ENCODE assay signal across 18 cellular contexts in genomic region chr14:100401031-100401692, GRCh38.
"Had no signal": no experiment of that assay in that cellular context is flagged by ENCODE, and none has a peak within 500 bp of the region (broad histone marks: within the 10 kb centered on the region; RNA-seq: fewer than 3 reads in every experiment).

No MANE protein-coding gene starts in this region.

- H3K27me3 Mint-ChIP-seq: activated B cell treated with CpG ODN at 0.5 μM for 24 hours; activated CD4-positive, alpha-beta memory T cell treated with anti-CD3 and anti-CD28 coated beads for 36 hours; dendritic cell treated with granulocyte-macrophage colony-stimulating factor and Interleukin-4, amounts not matched to agents 40 ng/mL and 50 ng/mL, for 4 days; naive B cell had no signal

- H3K4me3 Mint-ChIP-seq: activated B cell treated with CpG ODN at 0.5 μM for 24 hours; activated CD4-positive, alpha-beta memory T cell treated with anti-CD3 and anti-CD28 coated beads for 36 hours; activated T-helper 1 cell treated with anti-CD3 and anti-CD28 coated beads, Interleukin-12 subunit alpha, Interleukin-12 subunit beta, Interleukin-2, Interleukin-4 antibody, amounts not matched to agents 30 ng/mL and 10 ng/mL and 1 ng/mL, durations not matched to agents 14 hours and 24 hours and 36 hours; dendritic cell treated with granulocyte-macrophage colony-stimulating factor and Interleukin-4, amounts not matched to agents 40 ng/mL and 50 ng/mL, for 4 days; immature natural killer cell; naive B cell; T-helper 2 cell treated with Interferon-gamma antibody and Interleukin-4, amounts not matched to agents 5 μg/mL and 100 μg/mL, for 36 hours had no signal

- H3K27me3 ChIP-seq: esophagus muscularis mucosa, tibial artery had no signal

- H3K27ac ChIP-seq: esophagus muscularis mucosa, left ventricle myocardium inferior, tibial artery had no signal

- H3K27ac Mint-ChIP-seq: activated B cell treated with CpG ODN at 0.5 μM for 24 hours; activated CD4-positive, alpha-beta memory T cell treated with anti-CD3 and anti-CD28 coated beads for 36 hours; activated naive CD4-positive, alpha-beta T cell treated with anti-CD3 and anti-CD28 coated beads, Interleukin-2, amount 50 U/mL, for 72 hours; activated T-helper 1 cell treated with anti-CD3 and anti-CD28 coated beads, Interleukin-12 subunit alpha, Interleukin-12 subunit beta, Interleukin-2, Interleukin-4 antibody, amounts not matched to agents 30 ng/mL and 10 ng/mL and 1 ng/mL, durations not matched to agents 14 hours and 24 hours and 36 hours; dendritic cell treated with granulocyte-macrophage colony-stimulating factor and Interleukin-4, amounts not matched to agents 40 ng/mL and 50 ng/mL, for 4 days; T-helper 2 cell treated with Interferon-gamma antibody and Interleukin-4, amounts not matched to agents 5 μg/mL and 100 μg/mL, for 36 hours had no signal

- ATAC-seq: activated naive CD4-positive, alpha-beta T cell treated with anti-CD3 and anti-CD28 coated beads, Interleukin-2, amount 50 U/mL, for 72 hours had no signal

- H3K4me3 ChIP-seq: esophagus muscularis mucosa, left ventricle myocardium inferior, mucosa of descending colon, tibial artery had no signal

- DNase-seq: activated B cell treated with CpG ODN at 0.5 μM for 24 hours; activated CD4-positive, alpha-beta memory T cell treated with anti-CD3 and anti-CD28 coated beads for 36 hours; activated CD4-positive, alpha-beta T cell treated with anti-CD3 and anti-CD28 coated beads for 4 hours; activated gamma-delta T cell treated with Interleukin-2 at 50 U/mL for 16 hours; activated T-cell treated with anti-CD3 and anti-CD28 coated beads for 4 hours; effector CD8-positive, alpha-beta T cell; immature natural killer cell; kidney glomerular epithelial cell; left ventricle myocardium inferior; mucosa of descending colon; naive B cell; stimulated activated naive CD4-positive, alpha-beta T cell; tibial artery had no signal

- H3K36me3 ChIP-seq: esophagus muscularis mucosa, left ventricle myocardium inferior had no signal

- H3K36me3 Mint-ChIP-seq: activated CD4-positive, alpha-beta memory T cell treated with anti-CD3 and anti-CD28 coated beads for 36 hours; activated naive CD4-positive, alpha-beta T cell treated with anti-CD3 and anti-CD28 coated beads, Interleukin-2, amount 50 U/mL, for 72 hours had no signal

- H3K9me3 ChIP-seq: esophagus muscularis mucosa, left ventricle myocardium inferior, mucosa of descending colon, tibial artery had no signal

- H3K9me3 Mint-ChIP-seq: activated B cell treated with CpG ODN at 0.5 μM for 24 hours; activated CD4-positive, alpha-beta memory T cell treated with anti-CD3 and anti-CD28 coated beads for 36 hours; activated naive CD4-positive, alpha-beta T cell treated with anti-CD3 and anti-CD28 coated beads, Interleukin-2, amount 50 U/mL, for 72 hours; activated T-helper 1 cell treated with anti-CD3 and anti-CD28 coated beads, Interleukin-12 subunit alpha, Interleukin-12 subunit beta, Interleukin-2, Interleukin-4 antibody, amounts not matched to agents 30 ng/mL and 10 ng/mL and 1 ng/mL, durations not matched to agents 14 hours and 24 hours and 36 hours; dendritic cell treated with granulocyte-macrophage colony-stimulating factor and Interleukin-4, amounts not matched to agents 40 ng/mL and 50 ng/mL, for 4 days; immature natural killer cell; naive B cell; T-helper 2 cell treated with Interferon-gamma antibody and Interleukin-4, amounts not matched to agents 5 μg/mL and 100 μg/mL, for 36 hours had no signal
